ENCODE assay signal across 8 cellular contexts in genomic region chr1:18901952-18902522, GRCh38. TPM values are rescaled to one million over a fixed set of nuclear protein-coding genes. Genes with fewer than 3 reads are reported as not detected.
DNase-seq lines count a peak whose midpoint lies in the region; ATAC-seq and TF ChIP-seq lines count a peak whose summit lies in the region.

No MANE protein-coding gene starts in this region.

- H3K27ac ChIP-seq in CD4-positive, alpha-beta T cell (ENCODE audit: low read depth, low read length) = peak overlapping the region; percentile 34
- H3K27ac ChIP-seq in esophagus squamous epithelium (peak overlapping the region; percentile 93 to 97 (median 95)), osteoblast (ENCODE audit: low read depth, low read length) (peak overlapping the region; percentile 97)

- peaks cover 23% of the 10 kb centered on the region for H3K36me3 Mint-ChIP-seq in CD4-positive, alpha-beta T cell (ENCODE audit: low read depth)

- H3K4me1 Mint-ChIP-seq in CD4-positive, alpha-beta T cell (ENCODE audit: low read depth) = peaks cover 35% of the 10 kb centered on the region

- no peaks in the 10 kb centered on the region for H3K9me3 ChIP-seq in CD4-positive, alpha-beta T cell (ENCODE audit: control insufficient read depth, low read length)
- no peaks in the 10 kb centered on the region for H3K9me3 ChIP-seq in HAP-1
- no peaks in the 10 kb centered on the region for H3K9me3 ChIP-seq in esophagus squamous epithelium
- H3K9me3 ChIP-seq in osteoblast (ENCODE audit: low read depth, low read length) = no peaks in the 10 kb centered on the region

- no peaks in the 10 kb centered on the region for H3K27me3 Mint-ChIP-seq in CD4-positive, alpha-beta T cell

- peak overlapping the region; percentile 96 for H3K27ac Mint-ChIP-seq in CD4-positive, alpha-beta T cell

- H3K4me3 ChIP-seq in HAP-1 = peak overlapping the region; percentile 71
- peak overlapping the region; percentile 66 to 91 (median 78) for H3K4me3 ChIP-seq in esophagus squamous epithelium
- peak overlapping the region; percentile 91 for H3K4me3 ChIP-seq in osteoblast (ENCODE audit: insufficient read depth, low read length)

- peak in 3 of 4 donors; percentile 67 to 84 (median 75) for TF ChIP-seq POLR2A in esophagus squamous epithelium (IDR thresholded peaks at IDR 0.05)

- H4K20me1 ChIP-seq in osteoblast (ENCODE audit: insufficient read depth, low read length) = peaks cover 8% of the 10 kb centered on the region

- H3K4me1 ChIP-seq in HAP-1 = peaks cover 4% of the 10 kb centered on the region
- H3K4me1 ChIP-seq in esophagus squamous epithelium = peaks cover 1 to 56% (median 23%) of the 10 kb centered on the region in 3 donors
- peaks cover 13% of the 10 kb centered on the region for H3K4me1 ChIP-seq in osteoblast (ENCODE audit: insufficient read depth, low read length)

- POLR2A ChIA-PET in CD4-positive, alpha-beta T cell (lab: Charles Lee) = interaction anchor here (0.8 to 3.7 kb wide), 12 partner anchors 11 to 350 kb away, joined by 3 to 30 read pairs (median 7); partner anchors contain the start of genes EMC1, IFFO2 and MRTO4

- in situ Hi-C loops in HAP-1 (cut with MboI; ENCODE audit: low sequenced_read_pairs) = loop anchor here (5.0 kb wide), 1 partner anchor 190 kb away; no protein-coding TSS in a partner anchor

- no peak for ATAC-seq in CD4-positive, alpha-beta T cell (ENCODE audit: poor library complexity)
- ATAC-seq in SK-N-SH treated with all-trans-retinoic acid at 6 μM for 48 hours = peak; percentile 2; the same call in 2 of the 3 replicates

- no peaks in the 10 kb centered on the region for H3K79me2 ChIP-seq in osteoblast (ENCODE audit: insufficient read depth, low read length)

- no peaks in the 10 kb centered on the region for H3K9me3 Mint-ChIP-seq in CD4-positive, alpha-beta T cell

- CTCF ChIA-PET in CD4-positive, alpha-beta T cell (lab: Charles Lee) = interaction anchor here (1.0 to 4.3 kb wide), 4 partner anchors 12 to 70 kb away, joined by 3 to 27 read pairs (median 4); partner anchors contain the start of gene IFFO2

- H3K27me3 ChIP-seq in CD4-positive, alpha-beta T cell (ENCODE audit: control insufficient read depth, insufficient read depth, low read length) = no peaks in the 10 kb centered on the region
- H3K27me3 ChIP-seq in HAP-1 (ENCODE audit: low read depth) (no peaks in the 10 kb centered on the region), esophagus squamous epithelium (no peaks in the 10 kb centered on the region), osteoblast (ENCODE audit: insufficient read depth, low read length) (no peaks in the 10 kb centered on the region)

- peak overlapping the region; percentile 96 for H2AFZ ChIP-seq in osteoblast (ENCODE audit: low read length)

- WGBS in esophagus squamous epithelium, 2 donors = 0% methylated on average over 25 to 26 of the region's 44 CpGs

- peak overlapping the region; percentile 91 for H3K4me3 Mint-ChIP-seq in CD4-positive, alpha-beta T cell

- no peak for TF ChIP-seq CTCF in CD4-positive, alpha-beta T cell (IDR thresholded peaks at IDR 0.05)
- TF ChIP-seq CTCF in esophagus squamous epithelium (IDR thresholded peaks at IDR 0.05) (no peak), osteoblast (IDR thresholded peaks at IDR 0.05; ENCODE audit: extremely low read depth, low read depth, low read length) (no peak)

- H3K36me3 ChIP-seq in HAP-1 (replicated peaks) (no peaks in the 10 kb centered on the region), esophagus squamous epithelium (peaks cover 0 to 45% (median 3%) of the 10 kb centered on the region in 3 donors), osteoblast (ENCODE audit: insufficient read depth, low read length) (peaks cover 14% of the 10 kb centered on the region)

- intact Hi-C loops in CD4-positive, alpha-beta T cell (cut with DNase I, micrococcal nuclease) = loop anchor here (2.0 to 10.0 kb wide), 5 partner anchors 55 to 983 kb away; partner anchors contain the start of genes EMC1 (in 1 of the 2), IFFO2 (in 1 of the 2), MRTO4 (in 1 of the 2) and OTUD3 (in 1 of the 2)
- intact Hi-C loops in esophagus squamous epithelium (cut with DNase I) = loop anchor here (5.0 kb wide), 1 partner anchor 65 kb away; no protein-coding TSS in a partner anchor

- peak overlapping the region; percentile 98 for H3K4me2 ChIP-seq in osteoblast (ENCODE audit: insufficient read depth, low read length)

- DNase-seq in CD4-positive, alpha-beta T cell = peak in 2 of 10 experiments; percentile 5 to 37
- peak; percentile 14 to 36 for DNase-seq in HAP-1 (ENCODE audit: low spot score in 2 of 2)
- DNase-seq in esophagus squamous epithelium (lab: John Stamatoyannopoulos, UW) = no peak
- peak; percentile 89 for DNase-seq in osteoblast (ENCODE audit: insufficient read length, low spot score, missing footprints)
- no peak for DNase-seq in glomerular visceral epithelial cell (ENCODE audit: extremely low spot score)
- no peak for DNase-seq in NCI-H1930 (lab: John Stamatoyannopoulos, UW)
- no peak for DNase-seq in HCEC 1CT

TF ChIP-seq in SK-N-SH treated with all-trans-retinoic acid at 6 μM for 48 hours, 23 proteins besides CTCF, POLR2A, EP300 and RAD21:
- no peak for TF ChIP-seq RARB (CRISPR knock-in tag; IDR thresholded peaks at IDR 0.05)
- no peak for TF ChIP-seq ZNF565 (CRISPR knock-in tag; conservative IDR thresholded peaks at IDR 0.05; ENCODE audit: low read depth)
- no peak for TF ChIP-seq ZNF70 (CRISPR knock-in tag; IDR thresholded peaks at IDR 0.05)
- no peak for TF ChIP-seq ARNTL (CRISPR knock-in tag; IDR thresholded peaks at IDR 0.05; ENCODE audit: borderline replicate concordance, low read depth)
- no peak for TF ChIP-seq ZC3H10 (CRISPR knock-in tag; IDR thresholded peaks at IDR 0.05)
- TF ChIP-seq SNAI2 (CRISPR knock-in tag; IDR thresholded peaks at IDR 0.05) = no peak
- no peak for TF ChIP-seq ISL1 (CRISPR knock-in tag; IDR thresholded peaks at IDR 0.05)

RNA-seq across cellular contexts. Expression of gene ALDH4A1, which starts 0.3 kb away (rescaled TPM):
- total RNA-seq in CD4-positive, alpha-beta T cell = under 1 TPM; 0.61 to 0.71 TPM
- total RNA-seq in esophagus squamous epithelium = 10 to 100 TPM; 36.7 to 59.1 (median 50.3) TPM
- total RNA-seq in osteoblast = 28.6 and 31.8 TPM in 2 replicates

RNA-seq across cellular contexts. Expression of gene TAS1R2, which starts 42.6 kb away (rescaled TPM):
- total RNA-seq in CD4-positive, alpha-beta T cell = not detected
- total RNA-seq in esophagus squamous epithelium (not detected), osteoblast (not detected in 2 replicates)

RNA-seq across cellular contexts. Expression of gene IFFO2, which starts 54.4 kb away (rescaled TPM):
- 100 to 1,000 TPM; 106 to 112 TPM for total RNA-seq in CD4-positive, alpha-beta T cell
- 10 to 100 TPM; 25.8 to 88.8 (median 52.7) TPM for total RNA-seq in esophagus squamous epithelium
- total RNA-seq in osteoblast = 6.8 and 10.9 TPM in 2 replicates

Comparison
In these comparisons a context has a peak if more than half of its experiments do, and no peak if none do; other contexts are left out.
1. DNase-seq: peak in HAP-1 (2 of 2) and osteoblast (single experiment); none in esophagus squamous epithelium (single experiment), glomerular visceral epithelial cell (single experiment), NCI-H1930 (0 of 2) and HCEC 1CT (single experiment).
2. H3K27ac ChIP-seq: peak in every context shown above with its lines; median percentile 97 in osteoblast; 95 in esophagus squamous epithelium; 34 in CD4-positive, alpha-beta T cell.
3. RNA of gene ALDH4A1, which starts 0.3 kb away (total RNA-seq): 36.7 to 59.1 TPM in esophagus squamous epithelium and 28.6 to 31.8 TPM in osteoblast; 0.61 to 0.71 TPM in CD4-positive, alpha-beta T cell; every median in the first group is over 10 times any median in the second.
4. Peak in every context shown above with its lines, with median percentiles within 50 percentile points of each other: H3K4me3 ChIP-seq.